In the genomic region with DNA sequence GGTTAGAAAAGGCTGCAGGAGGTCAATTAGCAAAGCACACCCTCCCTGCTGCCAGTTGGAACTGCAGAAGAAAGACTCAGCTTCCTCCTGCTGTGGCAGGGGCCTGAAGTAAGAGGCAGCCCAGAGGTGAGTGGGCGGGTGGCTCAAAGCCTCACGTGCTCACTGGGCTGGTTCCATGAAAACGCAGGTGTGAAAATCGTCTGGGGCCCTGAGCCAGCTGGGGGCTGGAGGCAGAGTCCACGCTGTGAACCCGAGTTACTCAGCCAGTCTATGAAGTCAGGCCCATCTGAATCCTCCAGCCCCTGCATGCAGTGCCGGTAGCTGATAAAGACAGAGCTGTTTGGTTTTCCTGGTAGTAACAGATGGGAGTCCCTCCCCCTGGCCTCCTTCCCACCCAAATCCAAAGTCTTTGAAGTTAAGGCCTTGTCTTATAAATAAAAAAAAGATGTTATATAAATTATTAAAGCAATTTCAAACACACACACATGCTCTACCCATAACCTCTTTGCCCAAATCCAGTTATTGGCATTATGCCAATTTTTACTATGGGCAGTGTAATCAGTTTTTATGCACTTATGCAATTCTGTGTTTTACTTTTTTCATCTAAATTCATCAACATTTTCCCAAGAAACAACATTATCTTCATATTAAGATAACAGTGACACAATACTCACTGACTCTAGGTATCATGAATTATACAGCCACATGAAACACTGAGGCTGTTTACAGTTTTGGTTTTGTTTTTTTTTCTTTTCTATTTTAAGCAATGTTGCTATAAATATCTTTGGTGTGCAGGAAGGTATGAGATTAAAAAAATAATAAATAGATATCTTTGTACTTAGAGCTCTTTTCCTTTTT, we compare ENCODE assay signal across 8 cellular contexts. TPM values are rescaled to one million over a fixed set of nuclear protein-coding genes. Genes with fewer than 3 reads are reported as not detected.
A peak's percentile ranks its signal among the peaks of the same experiment; 100 is the strongest.
DNase-seq lines count a peak whose midpoint lies in the region; ATAC-seq, FAIRE-seq and TF ChIP-seq lines count a peak whose summit lies in the region.

No MANE protein-coding gene starts in this region.

- peak in 1 of 4 donors; percentile 21 for TF ChIP-seq POLR2A in esophagus squamous epithelium (IDR thresholded peaks at IDR 0.05)

- 0 to 4% methylated on average over 4 to 6 of the region's 7 CpGs for WGBS in esophagus squamous epithelium, 2 donors
- 2 to 3% methylated on average over 7 of the region's 7 CpGs for WGBS in pancreas, 2 donors

- H3K4me3 ChIP-seq in esophagus squamous epithelium (peak overlapping the region in 1 of 4 donors; percentile 18), pancreas (no peak overlapping the region)

- H3K27ac ChIP-seq in esophagus squamous epithelium (peak overlapping the region; percentile 70 to 82 (median 76)), pancreas (peak overlapping the region; percentile 33 to 83 (median 70))

- H3K4me1 ChIP-seq in esophagus squamous epithelium (peaks cover 25 to 98% (median 60%) of the 10 kb centered on the region in 3 donors), pancreas (peaks cover 23 to 34% (median 25%) of the 10 kb centered on the region in 3 donors)

- TF ChIP-seq CTCF in esophagus squamous epithelium (IDR thresholded peaks at IDR 0.05) (no peak), pancreas (IDR thresholded peaks at IDR 0.05) (no peak)

- no peaks in the 10 kb centered on the region for H3K36me3 ChIP-seq in esophagus squamous epithelium
- no peaks in the 10 kb centered on the region for H3K36me3 ChIP-seq in pancreas

- intact Hi-C loops in esophagus squamous epithelium (cut with DNase I): no loop called here
- intact Hi-C loops in pancreas (cut with DNase I): no loop called here

- H3K9me3 ChIP-seq in esophagus squamous epithelium (no peaks in the 10 kb centered on the region), pancreas (no peaks in the 10 kb centered on the region)

- FAIRE-seq in pancreas (lab: Jason Lieb, UNC) (no peak), HTR-8/SVneo (lab: Jason Lieb, UNC) (no peak)

- H3K27me3 ChIP-seq in esophagus squamous epithelium (no peaks in the 10 kb centered on the region), pancreas (no peaks in the 10 kb centered on the region)

- ATAC-seq in GM18868 (IDR thresholded peaks at IDR 0.05; ENCODE audit: unreplicated experiment) (peak; percentile 44), HG03060 (IDR thresholded peaks at IDR 0.05; ENCODE audit: low read depth, unreplicated experiment) (peak; percentile 36), pancreas (peak; percentile 87 to 92 (median 90))

- DNase-seq in Ammon's horn (ENCODE audit: low spot score): peak; percentile 44
- peak; percentile 55 to 88 for DNase-seq in NCI-H526 (lab: John Stamatoyannopoulos, UW)
- DNase-seq in activated T-cell treated with anti-CD3 and anti-CD28 coated beads for 48 hours (ENCODE audit: low read depth): peak; percentile 74
- no peak for DNase-seq in esophagus squamous epithelium (lab: John Stamatoyannopoulos, UW)
- peak; percentile 82 to 91 (median 88) for DNase-seq in pancreas
- no peak for DNase-seq in HTR-8/SVneo (ENCODE audit: insufficient read length, low spot score)

RNA-seq across cellular contexts. Expression of a gene that starts 57.9 kb away (rescaled TPM):
- total RNA-seq in esophagus squamous epithelium (10 to 100 TPM in 1 of 4 donors, 1 to 10 TPM in 3; 4.2 to 13.9 (median 7.2) TPM), pancreas (10 to 100 TPM in 2 of 6 donors, 1 to 10 TPM in 4; 2.8 to 11.7 (median 6.5) TPM)
- 10 to 100 TPM in 1 of 2 donors, 1 to 10 TPM in 1; 6.2 to 25.4 TPM for polyA plus RNA-seq in pancreas

Comparison
In these comparisons a context has a peak if more than half of its experiments do, and no peak if none do; other contexts are left out.
1. DNase-seq: peak in Ammon's horn (single experiment), NCI-H526 (2 of 2), activated T-cell treated with anti-CD3 and anti-CD28 coated beads for 48 hours (single experiment) and pancreas (6 of 6); none in esophagus squamous epithelium (single experiment) and HTR-8/SVneo (single experiment).
2. ATAC-seq: peak in every context shown above with its lines; median percentile 90 in pancreas; 44 in GM18868; 36 in HG03060.